ENCODE assay signal across 31 cellular contexts in genomic region chr9:99138424-99139284, GRCh38. TPM values are rescaled to one million over a fixed set of nuclear protein-coding genes. Genes with fewer than 3 reads are reported as not detected.
DNase-seq lines count a peak whose midpoint lies in the region; ATAC-seq and TF ChIP-seq lines count a peak whose summit lies in the region.
"Had no signal": no experiment of that assay in that cellular context is flagged by ENCODE, and none has a peak within 500 bp of the region (broad histone marks: within the 10 kb centered on the region; RNA-seq: fewer than 3 reads in every experiment).

No MANE protein-coding gene starts in this region.

- H3K4me3 Mint-ChIP-seq in naive thymus-derived CD4-positive, alpha-beta T cell: peak overlapping the region in 1 of 10 donors; percentile 51
- H3K4me3 Mint-ChIP-seq in progenitor cell of endocrine pancreas (ENCODE audit: low read depth): no peak overlapping the region
- H3K4me3 Mint-ChIP-seq: memory B cell had no signal

- TF ChIP-seq CTCF in upper lobe of right lung (IDR thresholded peaks at IDR 0.05) (no peak), progenitor cell of endocrine pancreas (IDR thresholded peaks at IDR 0.05; ENCODE audit: unreplicated experiment) (no peak)

- H3K27ac ChIP-seq in naive thymus-derived CD4-positive, alpha-beta T cell (ENCODE audit: low read depth, low read length): no peak overlapping the region
- H3K27ac ChIP-seq in upper lobe of right lung: no peak overlapping the region
- H3K27ac ChIP-seq: colonic mucosa, hepatocyte, Peyer's patch, transverse colon, VCaP had no signal

- intact Hi-C loops in left ventricle myocardium superior (cut with micrococcal nuclease): loop anchor here (5.0 to 10.0 kb wide), 2 partner anchors 124 to 291 kb away; no protein-coding TSS in a partner anchor
- intact Hi-C loops in Right ventricle myocardium inferior (cut with DNase I): loop anchor here (5.0 kb wide), 1 partner anchor 136 kb away; no protein-coding TSS in a partner anchor
- intact Hi-C loops in naive thymus-derived CD4-positive, alpha-beta T cell (cut with micrococcal nuclease): loop anchor here in 1 of 2 donors (5.0 kb wide), 1 partner anchor 36 kb away; no protein-coding TSS in a partner anchor
- intact Hi-C loops in upper lobe of right lung (cut with DNase I): no loop called here

- peaks cover 3 to 26% (median 5%) of the 10 kb centered on the region in 3 experiments for H3K36me3 ChIP-seq in naive thymus-derived CD4-positive, alpha-beta T cell (ENCODE audit: control insufficient read depth in 2 of 3, insufficient read depth in 3 of 3, low read length in 3 of 3)
- peaks cover 53% of the 10 kb centered on the region for H3K36me3 ChIP-seq in upper lobe of right lung
- H3K36me3 ChIP-seq: BE2C, colonic mucosa had no signal

- DNase-seq in left ventricle myocardium superior: no peak
- no peak for DNase-seq in Right ventricle myocardium inferior (ENCODE audit: missing footprints)
- DNase-seq in UCSD-AML1 (lab: John Stamatoyannopoulos, UW; ENCODE audit: unreplicated experiment): peak; percentile 20
- DNase-seq in naive thymus-derived CD4-positive, alpha-beta T cell: no peak
- no peak for DNase-seq in upper lobe of right lung
- DNase-seq in progenitor cell of endocrine pancreas (ENCODE audit: low spot score, unreplicated experiment): no peak
- DNase-seq in mucosa of gallbladder (ENCODE audit: low spot score): no peak
- DNase-seq in NCI-H226: no peak
- DNase-seq: activated CD4-positive, alpha-beta T cell treated with anti-CD3 and anti-CD28 coated beads for 4 hours; activated naive CD4-positive, alpha-beta T cell treated with Interleukin-2 at 50 U/mL for 16 hours; activated T-cell treated with anti-CD3 and anti-CD28 coated beads, Interleukin-2, amount 50 U/mL, for 48 hours; anterior cingulate cortex; BE2C; colonic mucosa; effector CD8-positive, alpha-beta T cell; foreskin fibroblast; KG1; left cardiac atrium; MG63; NCI-H1105 treated with DMSO at 0.1 percent for 48 hours; NCI-H2029 treated with DMSO at 0.1 percent for 48 hours; NCI-H2227 treated with DMSO at 0.1 percent for 48 hours; NCI-H748 treated with DMSO at 0.1 percent for 48 hours; occipital lobe; Peyer's patch; SIG-M5; transverse colon had no signal

- H3K27ac Mint-ChIP-seq in naive thymus-derived CD4-positive, alpha-beta T cell: peak overlapping the region in 7 of 9 donors; percentile 18 to 75 (median 46)
- no peak overlapping the region for H3K27ac Mint-ChIP-seq in progenitor cell of endocrine pancreas

- CTCF ChIA-PET in naive thymus-derived CD4-positive, alpha-beta T cell (lab: Charles Lee): interaction anchor here (0.7 to 8.5 kb wide), 16 partner anchors 12 to 345 kb away, joined by 3 to 155 read pairs (median 5); partner anchors contain the start of gene TGFBR1

- no peak overlapping the region for H3K4me3 ChIP-seq in naive thymus-derived CD4-positive, alpha-beta T cell (ENCODE audit: low read length)
- no peak overlapping the region for H3K4me3 ChIP-seq in upper lobe of right lung
- H3K4me3 ChIP-seq: colonic mucosa, hepatocyte, MG63, Peyer's patch, transverse colon had no signal

- ATAC-seq in left ventricle myocardium superior (peak; percentile 22), Right ventricle myocardium inferior (no peak), upper lobe of right lung (peak; percentile 26)
- no peak for ATAC-seq in naive thymus-derived CD4-positive, alpha-beta T cell
- ATAC-seq: esophagus mucosa, left cardiac atrium had no signal

- no peaks in the 10 kb centered on the region for H3K27me3 Mint-ChIP-seq in naive thymus-derived CD4-positive, alpha-beta T cell
- no peaks in the 10 kb centered on the region for H3K27me3 Mint-ChIP-seq in progenitor cell of endocrine pancreas
- H3K27me3 Mint-ChIP-seq: memory B cell had no signal

- peaks cover 27 to 45% of the 10 kb centered on the region in 2 donors for H3K4me1 ChIP-seq in naive thymus-derived CD4-positive, alpha-beta T cell (ENCODE audit: control insufficient read depth in 2 of 2, insufficient read depth in 2 of 2, low read length in 2 of 2)
- peaks cover 15% of the 10 kb centered on the region for H3K4me1 ChIP-seq in upper lobe of right lung
- H3K4me1 ChIP-seq: BE2C, colonic mucosa had no signal

- H3K27me3 ChIP-seq in naive thymus-derived CD4-positive, alpha-beta T cell (ENCODE audit: control insufficient read depth in 2 of 2, insufficient read depth in 2 of 2, low read length in 2 of 2): no peaks in the 10 kb centered on the region
- no peaks in the 10 kb centered on the region for H3K27me3 ChIP-seq in upper lobe of right lung
- H3K27me3 ChIP-seq: BE2C, colonic mucosa, hepatocyte, MG63, Peyer's patch, transverse colon had no signal

- peaks cover 8 to 47% (median 32%) of the 10 kb centered on the region in 5 donors for H3K36me3 Mint-ChIP-seq in naive thymus-derived CD4-positive, alpha-beta T cell
- peaks cover 15% of the 10 kb centered on the region for H3K36me3 Mint-ChIP-seq in progenitor cell of endocrine pancreas (ENCODE audit: insufficient read depth)

- no peaks in the 10 kb centered on the region for H3K9me3 Mint-ChIP-seq in naive thymus-derived CD4-positive, alpha-beta T cell
- no peaks in the 10 kb centered on the region for H3K9me3 Mint-ChIP-seq in progenitor cell of endocrine pancreas (ENCODE audit: low read depth)
- H3K9me3 Mint-ChIP-seq: memory B cell had no signal

- POLR2A ChIA-PET in naive thymus-derived CD4-positive, alpha-beta T cell (lab: Charles Lee): interaction anchor here (0.6 to 7.4 kb wide), 10 partner anchors 11 to 1246 kb away, joined by 3 to 74 read pairs (median 5); partner anchors contain the start of gene TGFBR1

- H3K9me3 ChIP-seq in naive thymus-derived CD4-positive, alpha-beta T cell (ENCODE audit: control insufficient read depth in 2 of 3, low read length in 3 of 3): no peaks in the 10 kb centered on the region
- no peaks in the 10 kb centered on the region for H3K9me3 ChIP-seq in upper lobe of right lung
- H3K9me3 ChIP-seq: BE2C, colonic mucosa, MG63, Peyer's patch, transverse colon had no signal

- H3K4me1 Mint-ChIP-seq in naive thymus-derived CD4-positive, alpha-beta T cell: peaks cover 45 to 75% (median 69%) of the 10 kb centered on the region in 7 donors
- H3K4me1 Mint-ChIP-seq in progenitor cell of endocrine pancreas (ENCODE audit: low read depth): peaks cover 2% of the 10 kb centered on the region

RNA-seq across cellular contexts. Expression of gene TGFBR1, which starts 33.7 kb away (rescaled TPM):
- total RNA-seq in left ventricle myocardium superior: 12.3 TPM
- total RNA-seq in Right ventricle myocardium inferior: 14.8 TPM
- total RNA-seq in naive thymus-derived CD4-positive, alpha-beta T cell: 10 to 100 TPM; 20.6 to 95.5 (median 29.5) TPM
- polyA plus RNA-seq in naive thymus-derived CD4-positive, alpha-beta T cell: 10 to 100 TPM; 18.3 to 22.0 TPM
- 72.0 TPM for total RNA-seq in upper lobe of right lung
- 93.8 and 96.6 TPM in 2 replicates for total RNA-seq in progenitor cell of endocrine pancreas
- total RNA-seq in mucosa of gallbladder: 69.2 TPM

Comparison
In these comparisons a context has a peak if more than half of its experiments do, and no peak if none do; other contexts are left out.
1. ATAC-seq: peak in left ventricle myocardium superior (single experiment) and upper lobe of right lung (single experiment); none in Right ventricle myocardium inferior (single experiment) and naive thymus-derived CD4-positive, alpha-beta T cell (single experiment).